Comparison of ENCODE assay signal across 9 cellular contexts in the genomic region with DNA sequence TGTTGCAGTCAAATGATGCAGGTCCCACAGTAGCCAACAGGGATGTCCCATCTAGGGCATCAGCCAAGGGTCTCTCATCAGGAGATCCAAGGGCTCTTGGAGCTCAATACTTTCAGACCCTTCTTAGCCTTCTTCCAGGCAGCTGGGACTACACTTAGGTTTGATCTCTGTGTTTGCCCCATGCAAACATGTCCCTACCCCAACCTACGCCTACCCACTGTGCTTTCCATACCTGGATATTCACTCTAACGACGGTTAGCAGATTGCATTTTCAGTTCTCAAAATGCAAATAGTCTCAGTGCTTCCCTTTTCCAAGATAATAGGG. TPM values are rescaled to one million over a fixed set of nuclear protein-coding genes. Genes with fewer than 3 reads are reported as not detected.
DNase-seq lines count a peak whose midpoint lies in the region; ATAC-seq, FAIRE-seq and TF ChIP-seq lines count a peak whose summit lies in the region.
"Had no signal": no experiment of that assay in that cellular context is flagged by ENCODE, and none has a peak within 500 bp of the region (broad histone marks: within the 10 kb centered on the region; RNA-seq: fewer than 3 reads in every experiment).

No MANE protein-coding gene starts in this region.

- peaks cover 7% of the 10 kb centered on the region; the same call in 1 of the 2 replicates for H3K23me2 ChIP-seq in H1 (ENCODE audit: low read depth, low read length)

- no peak overlapping the region for H3K23ac ChIP-seq in H1 (ENCODE audit: insufficient read length)

- WGBS in H1 (ENCODE audit: extremely low coverage in 1 of 2, insufficient coverage in 1 of 2, insufficient read length in 1 of 2, insufficient replicate concordance in 2 of 2, low coverage in 1 of 2, low lambda C conversion rate in 2 of 2, missing lambda C conversion rate in 1 of 2), 2 experiments = 47% methylated on average over 3 of the region's 3 CpGs; no CpG with 5 or more reads in 1 of the 2 experiments

- no peak for TF ChIP-seq EP300 in H1 (IDR thresholded peaks at IDR 0.05; ENCODE audit: borderline replicate concordance in 1 of 2, low read depth in 2 of 2, low read length in 2 of 2)

- no peak overlapping the region for H3K27ac ChIP-seq in H1 (ENCODE audit: low read depth, low read length)

- H3K4me1 ChIP-seq in NT2/D1 (ENCODE audit: insufficient read depth, insufficient read length) = no peaks in the 10 kb centered on the region
- H3K4me1 ChIP-seq in H1 (replicated peaks in 1 of 4; ENCODE audit: control insufficient read depth in 3 of 4, insufficient read depth in 4 of 4, low read length in 3 of 4) = peaks cover 0 to 5% (median 3%) of the 10 kb centered on the region in 4 experiments; a peak in 3 of 7 replicates

- peak overlapping the region; percentile 83 for H3K9ac ChIP-seq in NT2/D1 (ENCODE audit: insufficient read length, low read depth)
- no peak overlapping the region for H3K9ac ChIP-seq in H1 (replicated peaks in 1 of 4; ENCODE audit: extremely low read depth in 1 of 4, low read depth in 3 of 4, low read length in 3 of 4)

- no peak for TF ChIP-seq RAD21 in H1 (IDR thresholded peaks at IDR 0.05 in 1 of 2, conservative IDR thresholded peaks at IDR 0.05 in 1 of 2; ENCODE audit: low read depth in 2 of 2, low read length in 2 of 2)

- no peaks in the 10 kb centered on the region for H3K79me1 ChIP-seq in H1 (ENCODE audit: low read depth, low read length)

- H3K18ac ChIP-seq in H1 (ENCODE audit: extremely low read depth, low read length) = peak overlapping the region; percentile 41; the same call in 1 of the 2 replicates

- H2BK15ac ChIP-seq in H1 (ENCODE audit: low read length) = 0 out of 2 replicates have a peak overlapping the region, but pooled peaks have one; percentile 74

- H4K91ac ChIP-seq in H1 (replicated peaks; ENCODE audit: insufficient read length, low read length) = no peak overlapping the region

- H3K27me3 ChIP-seq in NT2/D1 (ENCODE audit: insufficient read depth, insufficient read length) (no peaks in the 10 kb centered on the region), H1 (replicated peaks in 1 of 4; ENCODE audit: control insufficient read depth in 3 of 4, extremely low read depth in 1 of 4, insufficient read depth in 3 of 4, low read length in 3 of 4) (no peaks in the 10 kb centered on the region)

- H3K9me3 ChIP-seq in NT2/D1 (ENCODE audit: insufficient read depth, low read length) (peaks cover 7% of the 10 kb centered on the region; the same call in 1 of the 2 replicates), H1 (ENCODE audit: insufficient read depth in 2 of 2, low read depth in 1 of 2, low read length in 1 of 2) (peaks cover 5 to 7% of the 10 kb centered on the region in 2 experiments; a peak in 1 of 4 replicates)

- H3K56ac ChIP-seq in H1 (replicated peaks; ENCODE audit: insufficient read length, low read depth, low read length) = no peak overlapping the region

- no peak overlapping the region for H3K4ac ChIP-seq in H1 (replicated peaks; ENCODE audit: insufficient read length, low read depth, low read length)

- H4K20me1 ChIP-seq in H1 (replicated peaks in 1 of 2; ENCODE audit: control insufficient read depth in 1 of 2, insufficient read depth in 2 of 2, low read length in 2 of 2) = no peaks in the 10 kb centered on the region

- no peak for FAIRE-seq in H1 (lab: Jason Lieb, UNC)

- H2BK12ac ChIP-seq in H1 (ENCODE audit: low read depth, low read length) = no peak overlapping the region; the same call in 1 of the 2 replicates

- no peak overlapping the region for H3K14ac ChIP-seq in H1 (ENCODE audit: insufficient read length)

- H3K79me2 ChIP-seq in H1 (ENCODE audit: control insufficient read depth in 1 of 2, insufficient read depth in 2 of 2, low read length in 2 of 2) = 0 out of 4 replicates have a peak, but pooled peaks cover 0 to 5% of the 10 kb centered on the region in 2 experiments

- POLR2A ChIA-PET in H1 (lab: Charles Lee; ENCODE audit: partially characterized antibody) = interaction anchor here (1.1 to 3.4 kb wide), 4 partner anchors 14 to 321 kb away, joined by 3 to 16 read pairs (median 8); a partner anchor contains a TSS

- peak overlapping the region; percentile 62 to 98; a peak in 2 of 4 replicates for H3K4me2 ChIP-seq in H1 (ENCODE audit: insufficient read depth in 1 of 2, low read depth in 2 of 2, low read length in 2 of 2)

- CTCF ChIA-PET in H1 (lab: Charles Lee; ENCODE audit: partially characterized antibody) = interaction anchor here (0.6 to 5.1 kb wide), 46 partner anchors 8 to 788 kb away, joined by 3 to 80 read pairs (median 4); a partner anchor contains a TSS

- H2AFZ ChIP-seq in H1 (ENCODE audit: low read length) = peak overlapping the region; percentile 82

- H3K4me3 ChIP-seq in NT2/D1 (ENCODE audit: insufficient read length, low read depth) = no peak overlapping the region
- peak overlapping the region in 1 of 4 experiments; percentile 77; a peak in 3 of 8 replicates for H3K4me3 ChIP-seq in H1 (ENCODE audit: extremely low read depth in 1 of 4, insufficient read depth in 2 of 4, low read depth in 3 of 4, low read length in 4 of 4)
- peak overlapping the region; percentile 74 for H3K4me3 ChIP-seq in skeletal muscle cell (ENCODE audit: low read depth, low read length)

- H2BK20ac ChIP-seq in H1 (ENCODE audit: low read length) = no peak overlapping the region

- H4K8ac ChIP-seq in H1 (ENCODE audit: extremely low read depth, insufficient read depth, low read length) = no peak overlapping the region

- TF ChIP-seq POLR2A in H1 (IDR thresholded peaks at IDR 0.05; ENCODE audit: control extremely low read depth in 1 of 2, low read depth in 2 of 2, low read length in 2 of 2) = no peak

- ATAC-seq in GM19452 (IDR thresholded peaks at IDR 0.05; ENCODE audit: unreplicated experiment) = peak; percentile 19
- no peak for ATAC-seq in HG03469 (IDR thresholded peaks at IDR 0.05; ENCODE audit: unreplicated experiment)
- no peak for ATAC-seq in HG02884 (IDR thresholded peaks at IDR 0.05; ENCODE audit: unreplicated experiment)

- peaks cover 4% of the 10 kb centered on the region for H3K36me3 ChIP-seq in NT2/D1 (ENCODE audit: insufficient read depth, insufficient read length, low read length)
- peaks cover 0 to 5% (median 0%) of the 10 kb centered on the region in 4 experiments; a peak in 1 of 8 replicates for H3K36me3 ChIP-seq in H1 (ENCODE audit: control insufficient read depth in 2 of 4, insufficient read depth in 4 of 4, low read length in 3 of 4)

- DNase-seq in NT2/D1 (ENCODE audit: low read depth, low spot score) = no peak
- DNase-seq in H1 (ENCODE audit: low read depth in 1 of 2, low spot score in 2 of 2) = no peak
- no peak for DNase-seq in skeletal muscle cell (ENCODE audit: low read depth)
- DNase-seq in T-helper 9 cell = no peak
- DNase-seq in NCI-H1417 (lab: John Stamatoyannopoulos, UW) = no peak
- DNase-seq: NCI-H2029 treated with DMSO at 0.1 percent for 48 hours had no signal

- no peak overlapping the region for H2BK120ac ChIP-seq in H1 (replicated peaks; ENCODE audit: low read depth, low read length)

- H2BK5ac ChIP-seq in H1 (ENCODE audit: low read depth, low read length) = no peak overlapping the region

- no peak overlapping the region for H2AK5ac ChIP-seq in H1 (ENCODE audit: low read depth, low read length)

- no peak for TF ChIP-seq CTCF in H1 (IDR thresholded peaks at IDR 0.05; ENCODE audit: control extremely low read depth in 1 of 3, insufficient read depth in 1 of 3, low read depth in 1 of 3, low read length in 3 of 3)

- no peak overlapping the region for H4K5ac ChIP-seq in H1 (ENCODE audit: insufficient read length, low read depth, low read length)

TF ChIP-seq in H1, 55 proteins besides CTCF, POLR2A, EP300 and RAD21:
- no peak for TF ChIP-seq ASH2L (IDR thresholded peaks at IDR 0.05; ENCODE audit: low read length)
- TF ChIP-seq HDAC2 (IDR thresholded peaks at IDR 0.05; ENCODE audit: borderline replicate concordance in 1 of 2, low read depth in 2 of 2, low read length in 2 of 2) = no peak
- no peak for TF ChIP-seq YY1 (IDR thresholded peaks at IDR 0.05; ENCODE audit: low read depth, low read length)

RNA-seq across cellular contexts. Expression of a gene that starts 0.8 kb away (rescaled TPM):
- 23.6 and 26.2 TPM in 2 replicates for total RNA-seq in H1 (2021; fragmentation: NEBNext Ultra II Directional; extraction: Animal tissue kit (Norgen Biotek cat#: 25700))
- 2.8 and 3.9 TPM in 2 replicates for polyA plus RNA-seq in H1 (2011; rRNA removed)
- polyA plus RNA-seq in H1 (2011; cell fraction: cytosol; rRNA removed) = 10.2 TPM
- polyA plus RNA-seq in H1 (2011; cell fraction: nucleus; rRNA removed) = 4.0 TPM
- 13.1 to 29.7 TPM (median 15.8 TPM) in 4 replicates for polyA plus RNA-seq in H1 (2012, experiment 1 of 2)
- polyA plus RNA-seq in H1 (2012, experiment 2 of 2) = 1.2 TPM
- polyA plus RNA-seq in H1 (2013, experiment 1 of 2) = 21.2 TPM
- polyA plus RNA-seq in H1 (2013, experiment 2 of 2) = 21.5 TPM
- polyA minus RNA-seq in H1 (2011; rRNA and poly(A)+ RNA removed) = 12.2 and 18.3 TPM in 2 replicates
- polyA minus RNA-seq in H1 (2011; cell fraction: cytosol; rRNA and poly(A)+ RNA removed) = 10.9 TPM
- polyA minus RNA-seq in H1 (2011; cell fraction: nucleus; rRNA and poly(A)+ RNA removed) = 38.0 TPM

RNA-seq across cellular contexts. Expression of a gene that starts 13.7 kb away (rescaled TPM):
- 6.8 and 7.1 TPM in 2 replicates for total RNA-seq in H1 (2021; fragmentation: NEBNext Ultra II Directional; extraction: Animal tissue kit (Norgen Biotek cat#: 25700))
- polyA plus RNA-seq in H1 (2011; rRNA removed) = 1.2 TPM in 2 replicates
- 3.5 TPM for polyA plus RNA-seq in H1 (2011; cell fraction: cytosol; rRNA removed)
- 1.0 TPM for polyA plus RNA-seq in H1 (2011; cell fraction: nucleus; rRNA removed)
- polyA plus RNA-seq in H1 (2012, experiment 1 of 2) = 5.7 to 9.7 TPM (median 7.2 TPM) in 4 replicates
- 3.8 TPM for polyA plus RNA-seq in H1 (2012, experiment 2 of 2)
- 8.3 TPM for polyA plus RNA-seq in H1 (2013, experiment 1 of 2)
- 8.1 TPM for polyA plus RNA-seq in H1 (2013, experiment 2 of 2)
- polyA minus RNA-seq in H1 (2011; rRNA and poly(A)+ RNA removed) = 0.66 and 1.0 TPM in 2 replicates
- 2.8 TPM for polyA minus RNA-seq in H1 (2011; cell fraction: cytosol; rRNA and poly(A)+ RNA removed)
- polyA minus RNA-seq in H1 (2011; cell fraction: nucleus; rRNA and poly(A)+ RNA removed) = 1.6 TPM
